ENCODE assay signal across 10 cellular contexts in genomic region chr7:142808802-142809583, GRCh38. TPM values are rescaled to one million over a fixed set of nuclear protein-coding genes. Genes with fewer than 3 reads are reported as not detected.
DNase-seq lines count a peak whose midpoint lies in the region; ATAC-seq and TF ChIP-seq lines count a peak whose summit lies in the region.
"Had no signal": no experiment of that assay in that cellular context is flagged by ENCODE, and none has a peak within 500 bp of the region (broad histone marks: within the 10 kb centered on the region; RNA-seq: fewer than 3 reads in every experiment).

No MANE protein-coding gene starts in this region.

- CTCF ChIA-PET in HEK293T (lab: Yijun Ruan, JAX): interaction anchor here (0.6 to 1.0 kb wide), 3 partner anchors 205 to 287 kb away, joined by 3 read pairs; no protein-coding TSS in a partner anchor

- peaks cover 92% of the 10 kb centered on the region for H3K4me1 Mint-ChIP-seq in T-helper 17 cell

- peak overlapping the region; percentile 91 for H3K4me3 Mint-ChIP-seq in T-helper 17 cell
- H3K4me3 Mint-ChIP-seq: neural crest cell had no signal

- DNase-seq in T-helper 17 cell: peak; percentile 80 to 93 (median 84)
- DNase-seq in amniotic epithelial cell (ENCODE audit: low read depth): peak; percentile 52
- peak; percentile 94 for DNase-seq in stimulated activated CD4-positive, alpha-beta T cell treated with anti-CD3 and anti-CD28 coated beads, Interleukin-15, amount 100 ng/mL, for 24 hours
- DNase-seq in NCI-H1105 treated with DMSO at 0.1 percent for 48 hours (lab: John Stamatoyannopoulos, UW): no peak
- DNase-seq in D341Med (ENCODE audit: low spot score): no peak
- DNase-seq in HEK293T (ENCODE audit: extremely low spot score): no peak

- H3K9me3 ChIP-seq in T-helper 17 cell (ENCODE audit: control insufficient read depth, low read length, poor library complexity, severe bottlenecking): no peaks in the 10 kb centered on the region

- H3K27me3 Mint-ChIP-seq in T-helper 17 cell: no peaks in the 10 kb centered on the region

- POLR2A ChIA-PET in HEK293T (lab: Yijun Ruan, JAX): no interaction called here

- peak; percentile 81 for ATAC-seq in GM18861 (IDR thresholded peaks at IDR 0.05; ENCODE audit: unreplicated experiment)
- ATAC-seq in HG02938 (IDR thresholded peaks at IDR 0.05; ENCODE audit: unreplicated experiment): peak; percentile 92
- ATAC-seq in T-helper 17 cell: peak; percentile 78

- peak overlapping the region; percentile 100 for H3K27ac Mint-ChIP-seq in T-helper 17 cell

- no peaks in the 10 kb centered on the region for H3K36me3 Mint-ChIP-seq in T-helper 17 cell (ENCODE audit: low read depth)

TF ChIP-seq in HEK293T, 16 proteins besides CTCF, POLR2A, EP300 and RAD21:
- TF ChIP-seq, protein P1, sequence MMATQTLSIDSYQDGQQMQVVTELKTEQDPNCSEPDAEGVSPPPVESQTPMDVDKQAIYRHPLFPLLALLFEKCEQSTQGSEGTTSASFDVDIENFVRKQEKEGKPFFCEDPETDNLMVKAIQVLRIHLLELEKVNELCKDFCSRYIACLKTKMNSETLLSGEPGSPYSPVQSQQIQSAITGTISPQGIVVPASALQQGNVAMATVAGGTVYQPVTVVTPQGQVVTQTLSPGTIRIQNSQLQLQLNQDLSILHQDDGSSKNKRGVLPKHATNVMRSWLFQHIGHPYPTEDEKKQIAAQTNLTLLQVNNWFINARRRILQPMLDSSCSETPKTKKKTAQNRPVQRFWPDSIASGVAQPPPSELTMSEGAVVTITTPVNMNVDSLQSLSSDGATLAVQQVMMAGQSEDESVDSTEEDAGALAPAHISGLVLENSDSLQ (IDR thresholded peaks at IDR 0.05): no peak
- TF ChIP-seq FOXK2 (IDR thresholded peaks at IDR 0.05): no peak
- no peak for TF ChIP-seq NFRKB (IDR thresholded peaks at IDR 0.05)
- no peak for TF ChIP-seq LEF1 (IDR thresholded peaks at IDR 0.05; ENCODE audit: borderline replicate concordance)
- TF ChIP-seq SP1 (IDR thresholded peaks at IDR 0.05): no peak
- no peak for TF ChIP-seq SUZ12 (IDR thresholded peaks at IDR 0.05)
- no peak for TF ChIP-seq ZNF384 (IDR thresholded peaks at IDR 0.05)
- TF ChIP-seq BHLHE40 (IDR thresholded peaks at IDR 0.05; ENCODE audit: borderline replicate concordance): no peak
- no peak for TF ChIP-seq FOXA1 (IDR thresholded peaks at IDR 0.05)

RNA-seq across cellular contexts. Expression of gene PRSS2, which starts 38.2 kb away (rescaled TPM):
- total RNA-seq in T-helper 17 cell: not detected
- total RNA-seq: neural crest cell, SK-MEL-5 had no signal

RNA-seq across cellular contexts. Expression of gene EPHB6, which starts 45.9 kb away (rescaled TPM):
- total RNA-seq in T-helper 17 cell: 10 to 100 TPM; 52.3 to 59.9 TPM

RNA-seq across cellular contexts. Expression of gene PRSS1, which starts 59.7 kb away (rescaled TPM):
- not detected for total RNA-seq in T-helper 17 cell
- total RNA-seq: neural crest cell, SK-MEL-5 had no signal

Comparison
In these comparisons a context has a peak if more than half of its experiments do, and no peak if none do; other contexts are left out.
1. DNase-seq: peak in T-helper 17 cell (3 of 3), amniotic epithelial cell (single experiment) and stimulated activated CD4-positive, alpha-beta T cell treated with anti-CD3 and anti-CD28 coated beads, Interleukin-15, amount 100 ng/mL, for 24 hours (single experiment); none in NCI-H1105 treated with DMSO at 0.1 percent for 48 hours (single experiment), D341Med (single experiment) and HEK293T (single experiment).
2. Peak in every context shown above with its lines, with median percentiles within 50 percentile points of each other: ATAC-seq.